Comparison of ENCODE assay signal across 1 cellular context in the genomic region with DNA sequence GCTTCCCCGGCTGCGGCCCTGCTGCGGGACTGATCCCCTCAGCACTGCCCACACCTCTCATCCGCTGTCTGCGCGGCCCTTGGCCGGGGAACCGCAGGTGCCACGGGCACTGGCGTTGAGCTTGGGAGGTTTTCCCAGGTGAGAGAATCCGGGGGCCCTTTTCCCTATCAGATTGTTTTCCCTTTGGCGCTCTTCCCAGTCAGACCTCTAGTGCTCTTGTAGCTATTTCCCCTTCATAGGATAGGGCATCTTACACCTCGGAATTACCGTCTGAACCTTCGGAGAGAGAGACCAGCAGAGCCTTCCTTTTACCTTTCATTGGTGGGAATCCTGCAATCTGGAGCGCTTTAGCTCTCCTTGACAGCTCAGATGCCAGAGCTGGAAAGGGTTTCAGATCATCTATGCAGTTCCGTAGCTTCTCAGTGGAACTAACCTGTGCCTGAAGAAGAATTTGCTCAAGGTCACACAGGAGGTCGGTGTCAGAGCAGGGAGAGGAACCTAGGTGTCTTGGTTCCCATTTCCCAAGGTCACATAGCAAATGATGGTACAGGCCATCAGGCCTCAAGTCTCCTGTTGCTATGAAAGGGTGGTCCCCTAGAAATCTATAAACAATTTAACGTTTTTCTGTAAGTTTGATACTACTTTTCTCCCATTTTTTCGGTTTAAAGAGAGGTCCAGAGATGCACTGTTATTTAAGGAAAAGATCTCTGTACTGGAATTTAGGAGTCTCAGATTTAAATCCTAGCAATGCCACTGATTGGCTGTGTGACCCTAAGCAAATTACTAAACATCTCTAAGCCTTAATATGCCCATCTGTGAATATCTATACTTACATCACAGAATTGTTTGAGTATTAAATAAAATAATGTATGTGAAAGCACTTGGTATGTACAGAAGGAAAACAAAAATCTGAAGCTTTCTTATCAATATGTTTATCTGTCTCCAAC.
TF ChIP-seq lines count a peak whose summit lies in the region.

No MANE protein-coding gene starts in this region.

TF ChIP-seq in IMR-90, 13 proteins besides CTCF, POLR2A, EP300 and RAD21:
- TF ChIP-seq USF2 (IDR thresholded peaks at IDR 0.05; ENCODE audit: low read depth, low read length), result no peak
- TF ChIP-seq MXI1 (IDR thresholded peaks at IDR 0.05; ENCODE audit: borderline replicate concordance, low read depth, low read length), result no peak
